In genomic region chr3:53799338-53799865, GRCh38 we compare ENCODE assay signal across 1 cellular context.
TF ChIP-seq lines count a peak whose summit lies in the region.

No MANE protein-coding gene starts in this region.

TF ChIP-seq in K562, 482 proteins besides CTCF, POLR2A, EP300 and RAD21:
- TF ChIP-seq HMBOX1 (IDR thresholded peaks at IDR 0.05): no peak
- TF ChIP-seq, protein P1, sequence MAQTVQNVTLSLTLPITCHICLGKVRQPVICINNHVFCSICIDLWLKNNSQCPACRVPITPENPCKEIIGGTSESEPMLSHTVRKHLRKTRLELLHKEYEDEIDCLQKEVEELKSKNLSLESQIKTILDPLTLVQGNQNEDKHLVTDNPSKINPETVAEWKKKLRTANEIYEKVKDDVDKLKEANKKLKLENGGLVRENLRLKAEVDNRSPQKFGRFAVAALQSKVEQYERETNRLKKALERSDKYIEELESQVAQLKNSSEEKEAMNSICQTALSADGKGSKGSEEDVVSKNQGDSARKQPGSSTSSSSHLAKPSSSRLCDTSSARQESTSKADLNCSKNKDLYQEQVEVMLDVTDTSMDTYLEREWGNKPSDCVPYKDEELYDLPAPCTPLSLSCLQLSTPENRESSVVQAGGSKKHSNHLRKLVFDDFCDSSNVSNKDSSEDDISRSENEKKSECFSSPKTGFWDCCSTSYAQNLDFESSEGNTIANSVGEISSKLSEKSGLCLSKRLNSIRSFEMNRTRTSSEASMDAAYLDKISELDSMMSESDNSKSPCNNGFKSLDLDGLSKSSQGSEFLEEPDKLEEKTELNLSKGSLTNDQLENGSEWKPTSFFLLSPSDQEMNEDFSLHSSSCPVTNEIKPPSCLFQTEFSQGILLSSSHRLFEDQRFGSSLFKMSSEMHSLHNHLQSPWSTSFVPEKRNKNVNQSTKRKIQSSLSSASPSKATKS (CRISPR knock-in tag; IDR thresholded peaks at IDR 0.05): no peak
